Comparison of ENCODE assay signal across 8 cellular contexts in the genomic region with DNA sequence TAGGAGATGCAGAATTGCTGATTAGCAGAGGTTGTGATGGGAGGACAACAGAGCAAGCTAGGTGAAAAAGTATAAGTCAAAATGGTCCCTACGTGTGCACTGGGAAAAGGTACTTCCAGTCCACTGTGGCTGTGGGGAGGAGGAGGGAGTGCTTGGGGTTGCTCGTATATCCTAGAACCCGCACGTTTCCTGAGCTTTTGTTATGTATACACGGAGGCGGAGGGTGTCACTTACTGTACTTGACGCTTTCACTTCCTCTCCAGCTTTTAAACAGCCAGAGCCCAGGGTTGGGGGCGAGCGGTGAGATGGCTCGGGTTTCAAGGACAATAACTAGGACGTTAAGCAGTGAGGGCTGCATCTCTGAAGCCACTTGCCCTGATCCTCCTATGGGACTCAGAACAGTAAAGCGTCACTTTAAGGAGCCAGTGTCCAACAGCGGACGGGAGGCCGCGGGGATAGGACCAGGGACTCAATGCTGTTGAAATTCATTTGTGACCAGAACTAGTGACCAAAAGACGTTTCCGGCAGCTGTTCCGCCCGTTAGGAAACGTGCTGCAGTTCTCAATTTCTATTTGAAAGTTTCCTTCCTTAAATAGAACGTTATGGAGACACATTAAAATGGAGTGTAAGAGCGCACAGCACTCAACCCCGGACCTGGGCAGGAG. TPM values are rescaled to one million over a fixed set of nuclear protein-coding genes. Genes with fewer than 3 reads are reported as not detected.
A peak's percentile ranks its signal among the peaks of the same experiment; 100 is the strongest.
DNase-seq lines count a peak whose midpoint lies in the region; ATAC-seq and TF ChIP-seq lines count a peak whose summit lies in the region.

No MANE protein-coding gene starts in this region.

- peak overlapping the region; percentile 71 for H3K4me3 ChIP-seq in BE2C (ENCODE audit: low read depth, low read length)

- H3K36me3 ChIP-seq in BE2C = no peaks in the 10 kb centered on the region

- no peaks in the 10 kb centered on the region for H3K27me3 ChIP-seq in BE2C

- DNase-seq in BE2C (peak; percentile 48), NCI-H524 (lab: John Stamatoyannopoulos, UW) (peak; percentile 40 to 81), Right ventricle myocardium inferior (ENCODE audit: missing footprints) (peak; percentile 74), nucleus accumbens (lab: John Stamatoyannopoulos, UW) (peak in 36 of 56 donors; percentile 5 to 75 (median 39)), COLO829 (ENCODE audit: low spot score) (no peak)
- peak; percentile 66 for DNase-seq in activated effector memory CD4-positive, alpha-beta T cell treated with anti-CD3 and anti-CD28 coated beads, Interleukin-2, amount 50 U/mL, for 16 hours

- H3K4me1 ChIP-seq in BE2C = peaks cover 2% of the 10 kb centered on the region; the same call in 1 of the 2 replicates

- no peak for TF ChIP-seq CTCF in BE2C (IDR thresholded peaks at IDR 0.05; ENCODE audit: low read depth, low read length)

- ATAC-seq in GM19023 (IDR thresholded peaks at IDR 0.05; ENCODE audit: unreplicated experiment) (peak; percentile 40), HG03439 (IDR thresholded peaks at IDR 0.05; ENCODE audit: unreplicated experiment) (peak; percentile 40), Right ventricle myocardium inferior (peak; percentile 52)

- intact Hi-C loops in Right ventricle myocardium inferior (cut with DNase I) = loop anchor here (5.0 to 10.0 kb wide), 4 partner anchors 82 to 467 kb away; no protein-coding TSS in a partner anchor

- H3K9me3 ChIP-seq in BE2C = no peaks in the 10 kb centered on the region

RNA-seq across cellular contexts. Expression of a gene that starts 1.0 kb away (rescaled TPM):
- polyA plus RNA-seq in BE2C (2012; ENCODE audit: insufficient read depth, insufficient read length, low read depth) = 51.9 TPM
- 27.9 TPM for total RNA-seq in Right ventricle myocardium inferior
